8 cellular contexts compared by ENCODE assay signal in the genomic region with DNA sequence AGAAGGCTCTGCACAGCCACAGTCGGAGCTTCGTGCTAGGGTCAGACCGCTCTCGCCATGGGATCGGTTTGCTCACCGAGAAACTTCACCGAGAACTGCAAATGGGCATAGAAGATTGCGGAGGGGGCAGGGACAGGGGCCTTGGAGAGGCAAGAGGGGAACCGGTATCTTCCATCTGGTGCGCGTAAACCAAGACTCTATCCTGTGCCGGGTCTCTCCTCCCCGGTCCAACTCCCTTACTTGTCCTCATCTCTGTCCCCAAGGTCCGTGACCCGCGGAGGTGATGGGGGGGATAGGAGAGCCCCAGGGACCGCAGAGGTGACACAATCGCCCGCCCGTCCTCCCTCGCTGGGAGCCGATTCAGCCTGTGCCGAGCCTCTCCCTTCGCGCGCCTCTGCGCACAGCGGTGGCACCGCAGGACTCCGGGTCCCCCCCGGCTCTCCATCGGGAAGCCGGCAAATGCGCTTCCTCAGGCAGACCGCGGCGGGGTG. TPM values are rescaled to one million over a fixed set of nuclear protein-coding genes. Genes with fewer than 3 reads are reported as not detected.
DNase-seq lines count a peak whose midpoint lies in the region; ATAC-seq, FAIRE-seq and TF ChIP-seq lines count a peak whose summit lies in the region.

No MANE protein-coding gene starts in this region.

- CTCF ChIA-PET in AG04450 (lab: Charles Lee), result interaction anchor here (0.6 to 0.9 kb wide), 2 partner anchors 56 to 963 kb away, joined by 3 read pairs; no protein-coding TSS in a partner anchor

- H3K9me3 ChIP-seq in AG04450 (ENCODE audit: control insufficient read depth, insufficient read depth, low read length), result no peaks in the 10 kb centered on the region

- peak overlapping the region; percentile 82 for H3K4me3 Mint-ChIP-seq in progenitor cell of endocrine pancreas (ENCODE audit: low read depth)

- intact Hi-C loops in left cardiac atrium (cut with DNase I), result no loop called here

- H3K36me3 Mint-ChIP-seq in progenitor cell of endocrine pancreas (ENCODE audit: insufficient read depth), result peaks cover 5% of the 10 kb centered on the region

- peak overlapping the region; percentile 73 for H3K4me3 ChIP-seq in AG04450 (ENCODE audit: low read depth, low read length)

- no peak overlapping the region for H3K27ac ChIP-seq in AG04450 (ENCODE audit: low read depth, low read length)

- DNase-seq in AG04450 (ENCODE audit: low read depth, low spot score), result no peak
- peak; percentile 51 for DNase-seq in GM13976 (ENCODE audit: low spot score)
- peak; percentile 38 for DNase-seq in activated T-cell treated with anti-CD3 and anti-CD28 coated beads, Interleukin-2, amount 50 U/mL, for 48 hours
- peak; percentile 42 for DNase-seq in left cardiac atrium
- DNase-seq in progenitor cell of endocrine pancreas (ENCODE audit: low spot score, unreplicated experiment), result peak; percentile 15
- no peak for DNase-seq in HTR-8/SVneo (ENCODE audit: insufficient read length, low spot score)

- ATAC-seq in left cardiac atrium (peak in 1 of 2 donors; percentile 18), HG03175 (IDR thresholded peaks at IDR 0.05; ENCODE audit: unreplicated experiment) (no peak), HG03095 (IDR thresholded peaks at IDR 0.05; ENCODE audit: unreplicated experiment) (no peak)

- peaks cover 9% of the 10 kb centered on the region for H3K4me1 Mint-ChIP-seq in progenitor cell of endocrine pancreas (ENCODE audit: low read depth)

- no peak for FAIRE-seq in HTR-8/SVneo (lab: Jason Lieb, UNC)

- in situ Hi-C loops in GM13976 (cut with MboI; ENCODE audit: low sequenced_read_pairs, unreplicated experiment), result no loop called here

- peaks cover 75% of the 10 kb centered on the region for H3K27me3 Mint-ChIP-seq in progenitor cell of endocrine pancreas

- no peaks in the 10 kb centered on the region for H3K9me3 Mint-ChIP-seq in progenitor cell of endocrine pancreas (ENCODE audit: low read depth)

- TF ChIP-seq CTCF in AG04450 (IDR thresholded peaks at IDR 0.05; ENCODE audit: low read depth, low read length) (no peak), GM13976 (IDR thresholded peaks at IDR 0.05; ENCODE audit: borderline replicate concordance, control extremely low read depth, extremely low read depth, insufficient read depth, missing control alignments) (no peak), progenitor cell of endocrine pancreas (IDR thresholded peaks at IDR 0.05; ENCODE audit: unreplicated experiment) (no peak)

- H3K27ac Mint-ChIP-seq in progenitor cell of endocrine pancreas, result peak overlapping the region; percentile 43

- POLR2A ChIA-PET in AG04450 (lab: Yijun Ruan, JAX), result interaction anchor here (1.4 to 1.5 kb wide), 2 partner anchors 13 to 237 kb away, joined by 3 to 11 read pairs; partner anchors contain the start of gene COPS4

- H3K27me3 ChIP-seq in AG04450 (ENCODE audit: control insufficient read depth, insufficient read depth, low read length), result peaks cover 6% of the 10 kb centered on the region

RNA-seq across cellular contexts. Expression of gene SCD5, which starts 1.0 kb away (rescaled TPM):
- 11.9 and 13.1 TPM in 2 replicates for polyA plus RNA-seq in AG04450 (2011; rRNA removed)
- 9.6 and 11.4 TPM in 2 replicates for polyA minus RNA-seq in AG04450 (2011; rRNA and poly(A)+ RNA removed)
- total RNA-seq in left cardiac atrium, result 1 to 10 TPM; 7.1 to 9.1 TPM
- 14.6 and 15.7 TPM in 2 replicates for total RNA-seq in progenitor cell of endocrine pancreas

Comparison
In these comparisons a context has a peak if more than half of its experiments do, and no peak if none do; other contexts are left out.
1. DNase-seq: peak in GM13976 (single experiment), activated T-cell treated with anti-CD3 and anti-CD28 coated beads, Interleukin-2, amount 50 U/mL, for 48 hours (2 of 2), left cardiac atrium (single experiment) and progenitor cell of endocrine pancreas (single experiment); none in AG04450 (single experiment) and HTR-8/SVneo (single experiment).